Comparison of ENCODE assay signal across 11 cellular contexts in the genomic region with DNA sequence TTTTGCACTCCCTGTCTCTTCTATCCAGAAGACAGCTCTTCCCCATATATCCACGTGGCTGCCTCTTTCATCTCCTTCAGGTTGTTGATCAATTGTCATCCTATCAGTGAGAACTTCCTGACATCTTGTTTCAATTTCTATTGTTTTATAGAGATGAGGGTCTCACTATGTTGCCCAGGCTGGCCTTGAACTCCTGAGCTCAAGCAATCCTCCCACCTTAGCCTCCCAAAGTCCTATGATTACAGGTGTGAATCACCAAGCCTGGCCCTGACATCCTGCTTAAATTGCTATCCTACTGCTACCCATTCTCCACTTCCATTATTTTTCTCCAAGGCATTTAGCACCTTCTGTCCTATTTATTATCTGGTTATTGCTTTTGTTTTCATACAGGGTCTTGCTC. TPM values are rescaled to one million over a fixed set of nuclear protein-coding genes. Genes with fewer than 3 reads are reported as not detected.
"Had no signal": no experiment of that assay in that cellular context is flagged by ENCODE, and none has a peak within 500 bp of the region (broad histone marks: within the 10 kb centered on the region; RNA-seq: fewer than 3 reads in every experiment).

No MANE protein-coding gene starts in this region.

- H3K36me3 Mint-ChIP-seq: IgD-negative memory B cell had no signal

- H3K4me3 Mint-ChIP-seq: H9, HFFc6, IgD-negative memory B cell had no signal

- H3K27ac Mint-ChIP-seq: HFFc6, IgD-negative memory B cell had no signal

- H3K9ac ChIP-seq: GM23248 had no signal

- H3K4me3 ChIP-seq: GM23248 had no signal

- FAIRE-seq: H54, HepG2 had no signal

- H3K27ac ChIP-seq: GM23248, HL-60 had no signal

- H2AFZ ChIP-seq: GM23248 had no signal

- H3K9me3 Mint-ChIP-seq: HFFc6, IgD-negative memory B cell had no signal

- DNase-seq: GM23248, GOT3, H9, HCEC 1CT, HFFc6, KBM-7 had no signal

- H3K4me1 Mint-ChIP-seq: IgD-negative memory B cell had no signal

- ATAC-seq: HepG2 had no signal

RNA-seq across cellular contexts. Expression of a gene that starts 53.0 kb away (rescaled TPM):
- total RNA-seq: GM23248, HepG2, HFFc6, HT1080 had no signal
- polyA plus RNA-seq: GM23248, HepG2, IgD-negative memory B cell had no signal
